1 cellular context compared by ENCODE assay signal in the genomic region with DNA sequence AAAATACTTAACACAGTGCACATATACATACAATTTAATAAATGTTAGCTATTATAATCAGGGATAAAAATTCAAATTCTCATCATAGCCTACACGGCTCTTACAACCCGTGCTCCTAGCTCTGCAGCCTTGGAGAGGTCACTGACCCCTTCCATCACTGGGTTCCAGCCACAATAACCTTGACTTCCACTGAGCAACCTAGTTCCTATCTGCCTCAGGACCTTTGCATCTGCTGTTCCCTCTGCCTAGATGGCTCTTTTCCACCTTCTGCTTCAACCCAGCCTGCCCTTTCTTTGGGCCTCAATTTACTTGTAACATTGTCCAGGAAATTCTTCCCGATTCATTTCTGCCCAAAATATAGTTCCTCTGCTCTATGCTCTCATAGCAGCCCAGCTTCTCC.
TF ChIP-seq lines count a peak whose summit lies in the region.

No MANE protein-coding gene starts in this region.

TF ChIP-seq in GM12878, 131 proteins besides CTCF, POLR2A, EP300 and RAD21:
- TF ChIP-seq SMAD5 (IDR thresholded peaks at IDR 0.05; ENCODE audit: low read depth) (no peak), TAF1 (IDR thresholded peaks at IDR 0.05; ENCODE audit: borderline replicate concordance, low read depth, low read length) (no peak), NR2C1 (IDR thresholded peaks at IDR 0.05) (no peak), EED (IDR thresholded peaks at IDR 0.05; ENCODE audit: low read depth) (no peak), NRF1 (conservative IDR thresholded peaks at IDR 0.05; ENCODE audit: low read depth, low read length) (no peak)
- TF ChIP-seq, protein P1, sequence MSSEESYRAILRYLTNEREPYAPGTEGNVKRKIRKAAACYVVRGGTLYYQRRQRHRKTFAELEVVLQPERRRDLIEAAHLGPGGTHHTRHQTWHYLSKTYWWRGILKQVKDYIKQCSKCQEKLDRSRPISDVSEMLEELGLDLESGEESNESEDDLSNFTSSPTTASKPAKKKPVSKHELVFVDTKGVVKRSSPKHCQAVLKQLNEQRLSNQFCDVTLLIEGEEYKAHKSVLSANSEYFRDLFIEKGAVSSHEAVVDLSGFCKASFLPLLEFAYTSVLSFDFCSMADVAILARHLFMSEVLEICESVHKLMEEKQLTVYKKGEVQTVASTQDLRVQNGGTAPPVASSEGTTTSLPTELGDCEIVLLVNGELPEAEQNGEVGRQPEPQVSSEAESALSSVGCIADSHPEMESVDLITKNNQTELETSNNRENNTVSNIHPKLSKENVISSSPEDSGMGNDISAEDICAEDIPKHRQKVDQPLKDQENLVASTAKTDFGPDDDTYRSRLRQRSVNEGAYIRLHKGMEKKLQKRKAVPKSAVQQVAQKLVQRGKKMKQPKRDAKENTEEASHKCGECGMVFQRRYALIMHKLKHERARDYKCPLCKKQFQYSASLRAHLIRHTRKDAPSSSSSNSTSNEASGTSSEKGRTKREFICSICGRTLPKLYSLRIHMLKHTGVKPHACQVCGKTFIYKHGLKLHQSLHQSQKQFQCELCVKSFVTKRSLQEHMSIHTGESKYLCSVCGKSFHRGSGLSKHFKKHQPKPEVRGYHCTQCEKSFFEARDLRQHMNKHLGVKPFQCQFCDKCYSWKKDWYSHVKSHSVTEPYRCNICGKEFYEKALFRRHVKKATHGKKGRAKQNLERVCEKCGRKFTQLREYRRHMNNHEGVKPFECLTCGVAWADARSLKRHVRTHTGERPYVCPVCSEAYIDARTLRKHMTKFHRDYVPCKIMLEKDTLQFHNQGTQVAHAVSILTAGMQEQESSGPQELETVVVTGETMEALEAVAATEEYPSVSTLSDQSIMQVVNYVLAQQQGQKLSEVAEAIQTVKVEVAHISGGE (CRISPR knock-in tag; IDR thresholded peaks at IDR 0.05) = no peak
- TF ChIP-seq, protein P2, sequence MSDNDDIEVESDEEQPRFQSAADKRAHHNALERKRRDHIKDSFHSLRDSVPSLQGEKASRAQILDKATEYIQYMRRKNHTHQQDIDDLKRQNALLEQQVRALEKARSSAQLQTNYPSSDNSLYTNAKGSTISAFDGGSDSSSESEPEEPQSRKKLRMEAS (IDR thresholded peaks at IDR 0.05; ENCODE audit: low read depth, low read length) = no peak
